ENCODE assay signal across 19 cellular contexts in genomic region chr11:1156506-1157340, GRCh38. TPM values are rescaled to one million over a fixed set of nuclear protein-coding genes. Genes with fewer than 3 reads are reported as not detected.
"Had no signal": no experiment of that assay in that cellular context is flagged by ENCODE, and none has a peak within 500 bp of the region (broad histone marks: within the 10 kb centered on the region; RNA-seq: fewer than 3 reads in every experiment).

No MANE protein-coding gene starts in this region.

- H3K9me3 Mint-ChIP-seq: brain; T-helper 2 cell treated with Interferon-gamma antibody and Interleukin-4, amounts not matched to agents 5 μg/mL and 100 μg/mL, for 36 hours had no signal

- DNase-seq: activated CD4-positive, alpha-beta T cell treated with anti-CD3 and anti-CD28 coated beads for 1 hour; activated CD8-positive, alpha-beta T cell treated with anti-CD3 and anti-CD28 coated beads, Interleukin-2, amount 10 ng/mL, durations not matched to agents 7 days and 5 days; activated effector memory CD4-positive, alpha-beta T cell treated with Interleukin-2 at 50 U/mL for 16 hours; amygdala; glutamatergic neuron; stimulated activated CD4-positive, alpha-beta T cell treated with anti-CD3 and anti-CD28 coated beads, Interleukin-4, amount 100 ng/mL, for 4 hours; SW 1271; thyroid gland had no signal

- H3K27ac Mint-ChIP-seq: activated CD8-positive, alpha-beta T cell treated with anti-CD3 and anti-CD28 coated beads, Interleukin-2, amount 10 ng/mL, durations not matched to agents 7 days and 5 days; activated naive CD8-positive, alpha-beta T cell; brain; T-helper 2 cell treated with Interferon-gamma antibody and Interleukin-4, amounts not matched to agents 5 μg/mL and 100 μg/mL, for 36 hours had no signal

- H3K4me3 Mint-ChIP-seq: activated CD8-positive, alpha-beta T cell treated with anti-CD3 and anti-CD28 coated beads, Interleukin-2, amount 10 ng/mL, durations not matched to agents 7 days and 5 days; activated naive CD8-positive, alpha-beta T cell; brain; T-helper 2 cell treated with Interferon-gamma antibody and Interleukin-4, amounts not matched to agents 5 μg/mL and 100 μg/mL, for 36 hours had no signal

- H3K27me3 ChIP-seq: pancreas, thyroid gland, vagina had no signal

- ATAC-seq: activated CD8-positive, alpha-beta T cell treated with anti-CD3 and anti-CD28 coated beads, Interleukin-2, amount 10 ng/mL, durations not matched to agents 7 days and 5 days; esophagus mucosa; left colon had no signal

- H3K4me3 ChIP-seq: dorsolateral prefrontal cortex, pancreas, thyroid gland, vagina had no signal

- H3K4me1 Mint-ChIP-seq: brain had no signal

- H3K36me3 ChIP-seq: pancreas, thyroid gland, vagina had no signal

- H3K9me3 ChIP-seq: pancreas, thyroid gland, vagina had no signal

- H3K27ac ChIP-seq: dorsolateral prefrontal cortex, pancreas, thyroid gland, vagina had no signal

- H3K4me1 ChIP-seq: pancreas, thyroid gland had no signal

- H3K36me3 Mint-ChIP-seq: activated naive CD8-positive, alpha-beta T cell; brain had no signal

- H3K27me3 Mint-ChIP-seq: activated naive CD8-positive, alpha-beta T cell; brain had no signal

RNA-seq across cellular contexts. Expression of gene MUC5AC, which starts 1.0 kb away (rescaled TPM):
- total RNA-seq: activated CD8-positive, alpha-beta T cell treated with anti-CD3 and anti-CD28 coated beads, Interleukin-2, amount 10 ng/mL, durations not matched to agents 7 days and 5 days; esophagus mucosa; lung microvascular endothelial cell; renal cortical epithelial cell; thyroid gland; vagina had no signal
- polyA plus RNA-seq: neural cell had no signal
